11 cellular contexts compared by ENCODE assay signal in the genomic region with DNA sequence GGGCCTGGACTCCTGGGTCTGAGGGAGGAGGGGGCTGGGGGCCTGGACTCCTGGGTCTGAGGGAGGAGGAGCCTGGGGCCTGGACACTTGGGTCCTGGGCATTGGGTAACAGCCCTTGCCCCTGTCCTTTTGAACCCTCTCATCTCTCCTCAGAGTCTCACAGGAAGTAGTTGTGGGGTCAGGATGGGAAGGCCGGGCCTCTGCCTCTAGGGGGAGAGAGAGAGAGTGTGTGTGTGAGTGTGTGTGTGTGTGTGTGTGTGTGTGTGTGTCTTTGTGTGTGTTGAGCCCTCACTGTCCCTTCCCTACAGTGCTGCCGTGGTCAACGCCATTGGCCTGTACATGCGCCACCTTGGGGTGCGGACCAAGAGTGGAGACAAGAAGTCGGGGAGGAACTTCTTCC. TPM values are rescaled to one million over a fixed set of nuclear protein-coding genes. Genes with fewer than 3 reads are reported as not detected.
A peak's percentile ranks its signal among the peaks of the same experiment; 100 is the strongest.
DNase-seq lines count a peak whose midpoint lies in the region; ATAC-seq, FAIRE-seq and TF ChIP-seq lines count a peak whose summit lies in the region.
"Had no signal": no experiment of that assay in that cellular context is flagged by ENCODE, and none has a peak within 500 bp of the region (broad histone marks: within the 10 kb centered on the region; RNA-seq: fewer than 3 reads in every experiment).

No MANE protein-coding gene starts in this region.

- DNase-seq in BE2C (no peak), GM12891 (ENCODE audit: insufficient read length, low spot score) (no peak), fibroblast of mammary gland (ENCODE audit: low read depth) (peak; percentile 47), SW 1271 (lab: John Stamatoyannopoulos, UW) (no peak), lower leg skin (ENCODE audit: low spot score in 2 of 2) (no peak), GM03348 (ENCODE audit: low spot score) (no peak)
- DNase-seq: dermis blood vessel endothelial cell; NK-92 treated with Interleukin-12 subunit alpha and Interleukin-12 subunit beta, amount 100 ng/mL, for 24 hours had no signal

- 82 to 90% methylated on average over 6 of the region's 6 CpGs for WGBS in lower leg skin, 2 donors

- H3K36me3 ChIP-seq in BE2C (0 out of 2 replicates have a peak, but pooled peaks cover 2% of the 10 kb centered on the region), SU-DHL-6 (ENCODE audit: low read length) (no peaks in the 10 kb centered on the region)

- H3F3A ChIP-seq in SU-DHL-6 (ENCODE audit: insufficient read depth) = 0 out of 2 replicates have a peak, but pooled peaks cover 2% of the 10 kb centered on the region

- H3K27me3 ChIP-seq in BE2C (no peaks in the 10 kb centered on the region), SU-DHL-6 (ENCODE audit: low read length) (no peaks in the 10 kb centered on the region)

- H2AFZ ChIP-seq in SU-DHL-6 (ENCODE audit: low read depth, low read length, severe bottlenecking) = no peak overlapping the region

- H3K4me2 ChIP-seq in SU-DHL-6 (ENCODE audit: low read depth, low read length, poor library complexity, severe bottlenecking) = no peak overlapping the region

- H4K20me1 ChIP-seq in SU-DHL-6 (ENCODE audit: low read depth, low read length) = no peaks in the 10 kb centered on the region

- H3K9ac ChIP-seq in SU-DHL-6 (ENCODE audit: low read length) = no peak overlapping the region

- peaks cover 7% of the 10 kb centered on the region; the same call in 1 of the 2 replicates for H3K79me2 ChIP-seq in SU-DHL-6 (ENCODE audit: insufficient read depth, low read length)

- TF ChIP-seq CTCF in BE2C (IDR thresholded peaks at IDR 0.05; ENCODE audit: low read depth, low read length) = peak; percentile 23; the same call in 1 of the 2 replicates
- no peak for TF ChIP-seq CTCF in SU-DHL-6 (IDR thresholded peaks at IDR 0.05; ENCODE audit: insufficient read depth, low read length, poor library complexity, severe bottlenecking)
- no peak for TF ChIP-seq CTCF in fibroblast of mammary gland (conservative IDR thresholded peaks at IDR 0.05; ENCODE audit: control insufficient read depth, insufficient read depth, low read depth, low read length)
- TF ChIP-seq CTCF in lower leg skin (IDR thresholded peaks at IDR 0.05) = no peak

- H3K9me2 ChIP-seq in SU-DHL-6 (replicated peaks; ENCODE audit: insufficient read depth, low read length) = no peaks in the 10 kb centered on the region

- peak overlapping the region; percentile 29 for H3K27ac ChIP-seq in SU-DHL-6 (ENCODE audit: low read depth, low read length)

- TF ChIP-seq POLR2A in GM12891 (IDR thresholded peaks at IDR 0.05; ENCODE audit: low read depth, low read length) (no peak), lower leg skin (IDR thresholded peaks at IDR 0.05) (no peak)

- H3K9me3 ChIP-seq in BE2C = no peaks in the 10 kb centered on the region
- no peaks in the 10 kb centered on the region for H3K9me3 ChIP-seq in SU-DHL-6 (ENCODE audit: insufficient read depth, low read length)

- H3K4me3 ChIP-seq in BE2C (ENCODE audit: low read depth, low read length) (no peak overlapping the region), SU-DHL-6 (ENCODE audit: insufficient read depth, low read length, poor library complexity, severe bottlenecking) (no peak overlapping the region), fibroblast of mammary gland (ENCODE audit: control insufficient read depth, low read depth, low read length) (no peak overlapping the region), lower leg skin (ENCODE audit: low read depth, poor library complexity, severe bottlenecking) (no peak overlapping the region)

- ATAC-seq in HG02981 (IDR thresholded peaks at IDR 0.05; ENCODE audit: unreplicated experiment) = no peak

- peak; percentile 66 for FAIRE-seq in GM12891 (lab: Jason Lieb, UNC)

- H3K4me1 ChIP-seq in BE2C = no peaks in the 10 kb centered on the region

- intact Hi-C loops in lower leg skin (cut with DNase I; ENCODE audit: low total_unique reads) = no loop called here

TF ChIP-seq in GM12891, 5 proteins besides CTCF, POLR2A, EP300 and RAD21:
- TF ChIP-seq POLR2AphosphoS5 (IDR thresholded peaks at IDR 0.05; ENCODE audit: low read depth, low read length) (no peak), TAF1 (IDR thresholded peaks at IDR 0.05; ENCODE audit: low read depth, low read length) (no peak), PAX5 (IDR thresholded peaks at IDR 0.05; ENCODE audit: insufficient read depth, low read length, severe bottlenecking) (no peak), SPI1 (IDR thresholded peaks at IDR 0.05; ENCODE audit: low read depth, low read length) (no peak), POU2F2 (IDR thresholded peaks at IDR 0.05; ENCODE audit: low read depth, low read length) (no peak)

RNA-seq across cellular contexts. Expression of a gene that starts 10.9 kb away (rescaled TPM):
- 33.2 TPM for polyA plus RNA-seq in BE2C (2012; ENCODE audit: insufficient read depth, insufficient read length, low read depth)
- 125 TPM for polyA plus RNA-seq in GM12891 (2012; ENCODE audit: low read depth, missing spikeins)
- 10 to 100 TPM; 56.9 to 94.3 (median 68.7) TPM for total RNA-seq in lower leg skin

RNA-seq across cellular contexts. Expression of a gene that starts 16.8 kb away (rescaled TPM):
- polyA plus RNA-seq in BE2C (2012; ENCODE audit: insufficient read depth, insufficient read length, low read depth) = not detected
- polyA plus RNA-seq in GM12891 (2012; ENCODE audit: low read depth, missing spikeins) = 466 TPM
- total RNA-seq in lower leg skin = under 1 TPM in 1 of 4 donors, not detected in 3; 0.81 TPM

RNA-seq across cellular contexts. Expression of a gene that starts 33.8 kb away (rescaled TPM):
- polyA plus RNA-seq in BE2C (2012; ENCODE audit: insufficient read depth, insufficient read length, low read depth) = 1,584 TPM
- polyA plus RNA-seq in GM12891 (2012; ENCODE audit: low read depth, missing spikeins) = 7,698 TPM
- total RNA-seq in lower leg skin = 1,000 to 10,000 TPM; 1,327 to 3,048 (median 2,121) TPM

RNA-seq across cellular contexts. Expression of a gene that starts 34.4 kb away (rescaled TPM):
- not detected for polyA plus RNA-seq in BE2C (2012; ENCODE audit: insufficient read depth, insufficient read length, low read depth)
- 0.76 TPM for polyA plus RNA-seq in GM12891 (2012; ENCODE audit: low read depth, missing spikeins)
- total RNA-seq in lower leg skin = under 1 TPM in 1 of 4 donors, not detected in 3; 0.16 TPM
- total RNA-seq: dermis blood vessel endothelial cell, G401 had no signal

RNA-seq across cellular contexts. Expression of a gene that starts 49.1 kb away (rescaled TPM):
- polyA plus RNA-seq in BE2C (2012; ENCODE audit: insufficient read depth, insufficient read length, low read depth) = not detected
- not detected for polyA plus RNA-seq in GM12891 (2012; ENCODE audit: low read depth, missing spikeins)
- total RNA-seq in lower leg skin = not detected
- total RNA-seq: dermis blood vessel endothelial cell, G401 had no signal
